In the genomic region with DNA sequence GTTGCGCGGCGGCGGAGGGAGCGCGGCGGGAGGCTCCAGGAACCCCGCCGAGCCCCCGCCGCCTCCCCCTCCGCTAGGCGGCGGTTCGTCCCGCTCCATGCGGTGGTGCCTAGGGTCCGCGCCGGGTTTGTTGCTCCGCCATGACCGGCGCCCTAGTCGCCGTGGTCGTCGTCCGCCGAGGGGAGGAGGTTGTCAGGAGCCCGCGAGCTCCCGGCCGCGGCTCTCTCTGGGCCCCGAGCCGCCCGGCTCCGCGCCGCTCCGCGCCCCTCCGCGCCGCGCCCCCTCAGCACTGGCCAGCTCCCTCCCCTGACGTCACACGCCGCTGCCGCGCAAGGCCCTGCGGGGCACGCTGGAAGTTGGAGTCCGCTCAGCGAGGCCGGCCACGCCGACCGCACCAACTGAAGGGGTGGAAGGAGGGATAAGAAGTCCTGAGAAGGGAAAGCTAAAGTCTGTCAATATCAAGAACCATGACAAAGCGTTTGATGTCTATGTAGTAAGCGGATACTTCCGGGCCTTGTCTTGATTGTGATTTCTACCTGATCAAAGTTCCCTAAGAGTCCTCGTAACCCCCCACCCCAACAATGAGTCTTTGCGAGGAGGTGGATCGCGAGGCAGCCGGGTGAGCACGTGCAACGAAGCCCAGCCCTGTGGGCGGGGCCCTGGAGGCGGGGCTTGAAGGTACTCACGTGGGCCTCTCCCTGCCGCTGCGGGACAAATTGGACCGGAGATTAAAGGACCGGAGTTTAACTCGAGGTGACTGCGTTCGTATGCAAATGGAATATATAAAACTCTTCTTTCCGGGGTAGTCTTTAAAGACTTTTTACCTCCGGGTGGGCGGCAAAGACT, we compare ENCODE assay signal across 8 cellular contexts. TPM values are rescaled to one million over a fixed set of nuclear protein-coding genes. Genes with fewer than 3 reads are reported as not detected.
A peak's percentile ranks its signal among the peaks of the same experiment; 100 is the strongest.
DNase-seq lines count a peak whose midpoint lies in the region; ATAC-seq, FAIRE-seq and TF ChIP-seq lines count a peak whose summit lies in the region.

TSS of gene NR6A1 (minus strand) at position 291 of the 846 bp plus-strand sequence.

- ATAC-seq in GM21367 (IDR thresholded peaks at IDR 0.05; ENCODE audit: unreplicated experiment): peak; percentile 83

- peak; percentile 68 for FAIRE-seq in endometrium (lab: Jason Lieb, UNC)

- DNase-seq in D341Med (ENCODE audit: low spot score): peak; percentile 96
- DNase-seq in HT1080 (ENCODE audit: low read depth): peak; percentile 93
- peak; percentile 94 for DNase-seq in NOMO-1 treated with dmso at 0.1 percent for 144 hours (lab: John Stamatoyannopoulos, UW; ENCODE audit: unreplicated experiment)
- DNase-seq in activated CD8-positive, alpha-beta memory T cell treated with anti-CD3 and anti-CD28 coated beads, Interleukin-2, amount 50 U/mL, for 1 hour (ENCODE audit: extremely low read depth): peak; percentile 67
- DNase-seq in mesothelial cell of epicardium (ENCODE audit: low spot score in 2 of 2, unreplicated experiment in 2 of 2): peak; percentile 93 to 95
- peak; percentile 85 to 87 for DNase-seq in stimulated activated CD8-positive, alpha-beta memory T cell treated with anti-CD3 and anti-CD28 coated beads, Interleukin-15, amount 100 ng/mL, for 4 hours (ENCODE audit: low read depth in 2 of 2)

- H3K4me3 Mint-ChIP-seq in mesothelial cell of epicardium: peak within 1 kb of the TSS; percentile 94

- H3K27me3 Mint-ChIP-seq in mesothelial cell of epicardium (ENCODE audit: low read depth): peaks cover 33% of the 10 kb centered on the region

- H3K27ac Mint-ChIP-seq in mesothelial cell of epicardium: peak within 1 kb of the TSS; percentile 99

- no peaks in the 10 kb centered on the region for H3K36me3 Mint-ChIP-seq in mesothelial cell of epicardium

- peaks cover 21% of the 10 kb centered on the region for H3K4me1 Mint-ChIP-seq in mesothelial cell of epicardium

- no peaks in the 10 kb centered on the region for H3K9me3 Mint-ChIP-seq in mesothelial cell of epicardium

- TF ChIP-seq CTCF in mesothelial cell of epicardium (IDR thresholded peaks at IDR 0.05; ENCODE audit: unreplicated experiment): peak; percentile 19

RNA-seq across cellular contexts. Expression of gene NR6A1, which starts in this region (rescaled TPM):
- 1.1 and 2.0 TPM in 2 replicates for total RNA-seq in HT1080 (2014; rRNA removed; shearing (Covaris generic))
- polyA plus RNA-seq in HT1080 (2015; cell fraction: cytosol; rRNA removed): 0.87 and 1.0 TPM in 2 replicates
- polyA plus RNA-seq in HT1080 (2015; cell fraction: nucleus; rRNA removed): 0.91 and 1.8 TPM in 2 replicates
- 5.2 to 6.2 TPM (median 5.9 TPM) in 3 replicates for total RNA-seq in mesothelial cell of epicardium

Comparison
In these comparisons a context has a peak if more than half of its experiments do, and no peak if none do; other contexts are left out.
1. Peak in every context shown above with its lines: DNase-seq and ATAC-seq.